1 cellular context compared by ENCODE assay signal in the genomic region with DNA sequence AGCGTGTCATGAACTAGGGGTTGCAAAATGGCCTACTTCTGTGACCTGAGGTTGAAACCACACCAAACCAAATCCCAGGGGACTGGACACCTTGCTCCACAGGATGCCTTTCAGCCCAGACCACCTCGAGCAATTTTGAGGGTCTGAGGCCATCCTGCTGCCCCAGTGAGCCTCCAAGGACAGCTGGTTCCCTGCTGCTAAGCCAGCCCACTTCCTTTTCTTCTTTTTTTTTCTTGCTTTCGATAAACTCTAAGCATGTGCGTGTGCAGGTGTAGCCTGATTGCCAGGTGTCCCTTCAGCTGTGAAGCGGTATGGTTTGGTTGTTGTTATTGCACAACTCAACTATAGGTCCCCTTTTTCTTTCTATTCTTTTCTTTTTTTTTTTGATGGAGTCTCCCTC.
TF ChIP-seq lines count a peak whose summit lies in the region.

No MANE protein-coding gene starts in this region.

TF ChIP-seq in HepG2, 621 proteins besides CTCF, POLR2A, EP300 and RAD21:
- TF ChIP-seq CEBPB (IDR thresholded peaks at IDR 0.05; ENCODE audit: borderline replicate concordance, low read depth, low read length) = peak; percentile 32; the same call in 1 of the 2 replicates
- TF ChIP-seq ZNF367 (CRISPR knock-in tag; IDR thresholded peaks at IDR 0.05; ENCODE audit: borderline replicate concordance) = no peak
